Comparison of ENCODE assay signal across 1 cellular context in genomic region chr6:3175742-3176321, GRCh38.
TF ChIP-seq lines count a peak whose summit lies in the region.

No MANE protein-coding gene starts in this region.

TF ChIP-seq in GM23338, 12 proteins besides CTCF, POLR2A, EP300 and RAD21 (continued from another document):
- TF ChIP-seq, protein P1, sequence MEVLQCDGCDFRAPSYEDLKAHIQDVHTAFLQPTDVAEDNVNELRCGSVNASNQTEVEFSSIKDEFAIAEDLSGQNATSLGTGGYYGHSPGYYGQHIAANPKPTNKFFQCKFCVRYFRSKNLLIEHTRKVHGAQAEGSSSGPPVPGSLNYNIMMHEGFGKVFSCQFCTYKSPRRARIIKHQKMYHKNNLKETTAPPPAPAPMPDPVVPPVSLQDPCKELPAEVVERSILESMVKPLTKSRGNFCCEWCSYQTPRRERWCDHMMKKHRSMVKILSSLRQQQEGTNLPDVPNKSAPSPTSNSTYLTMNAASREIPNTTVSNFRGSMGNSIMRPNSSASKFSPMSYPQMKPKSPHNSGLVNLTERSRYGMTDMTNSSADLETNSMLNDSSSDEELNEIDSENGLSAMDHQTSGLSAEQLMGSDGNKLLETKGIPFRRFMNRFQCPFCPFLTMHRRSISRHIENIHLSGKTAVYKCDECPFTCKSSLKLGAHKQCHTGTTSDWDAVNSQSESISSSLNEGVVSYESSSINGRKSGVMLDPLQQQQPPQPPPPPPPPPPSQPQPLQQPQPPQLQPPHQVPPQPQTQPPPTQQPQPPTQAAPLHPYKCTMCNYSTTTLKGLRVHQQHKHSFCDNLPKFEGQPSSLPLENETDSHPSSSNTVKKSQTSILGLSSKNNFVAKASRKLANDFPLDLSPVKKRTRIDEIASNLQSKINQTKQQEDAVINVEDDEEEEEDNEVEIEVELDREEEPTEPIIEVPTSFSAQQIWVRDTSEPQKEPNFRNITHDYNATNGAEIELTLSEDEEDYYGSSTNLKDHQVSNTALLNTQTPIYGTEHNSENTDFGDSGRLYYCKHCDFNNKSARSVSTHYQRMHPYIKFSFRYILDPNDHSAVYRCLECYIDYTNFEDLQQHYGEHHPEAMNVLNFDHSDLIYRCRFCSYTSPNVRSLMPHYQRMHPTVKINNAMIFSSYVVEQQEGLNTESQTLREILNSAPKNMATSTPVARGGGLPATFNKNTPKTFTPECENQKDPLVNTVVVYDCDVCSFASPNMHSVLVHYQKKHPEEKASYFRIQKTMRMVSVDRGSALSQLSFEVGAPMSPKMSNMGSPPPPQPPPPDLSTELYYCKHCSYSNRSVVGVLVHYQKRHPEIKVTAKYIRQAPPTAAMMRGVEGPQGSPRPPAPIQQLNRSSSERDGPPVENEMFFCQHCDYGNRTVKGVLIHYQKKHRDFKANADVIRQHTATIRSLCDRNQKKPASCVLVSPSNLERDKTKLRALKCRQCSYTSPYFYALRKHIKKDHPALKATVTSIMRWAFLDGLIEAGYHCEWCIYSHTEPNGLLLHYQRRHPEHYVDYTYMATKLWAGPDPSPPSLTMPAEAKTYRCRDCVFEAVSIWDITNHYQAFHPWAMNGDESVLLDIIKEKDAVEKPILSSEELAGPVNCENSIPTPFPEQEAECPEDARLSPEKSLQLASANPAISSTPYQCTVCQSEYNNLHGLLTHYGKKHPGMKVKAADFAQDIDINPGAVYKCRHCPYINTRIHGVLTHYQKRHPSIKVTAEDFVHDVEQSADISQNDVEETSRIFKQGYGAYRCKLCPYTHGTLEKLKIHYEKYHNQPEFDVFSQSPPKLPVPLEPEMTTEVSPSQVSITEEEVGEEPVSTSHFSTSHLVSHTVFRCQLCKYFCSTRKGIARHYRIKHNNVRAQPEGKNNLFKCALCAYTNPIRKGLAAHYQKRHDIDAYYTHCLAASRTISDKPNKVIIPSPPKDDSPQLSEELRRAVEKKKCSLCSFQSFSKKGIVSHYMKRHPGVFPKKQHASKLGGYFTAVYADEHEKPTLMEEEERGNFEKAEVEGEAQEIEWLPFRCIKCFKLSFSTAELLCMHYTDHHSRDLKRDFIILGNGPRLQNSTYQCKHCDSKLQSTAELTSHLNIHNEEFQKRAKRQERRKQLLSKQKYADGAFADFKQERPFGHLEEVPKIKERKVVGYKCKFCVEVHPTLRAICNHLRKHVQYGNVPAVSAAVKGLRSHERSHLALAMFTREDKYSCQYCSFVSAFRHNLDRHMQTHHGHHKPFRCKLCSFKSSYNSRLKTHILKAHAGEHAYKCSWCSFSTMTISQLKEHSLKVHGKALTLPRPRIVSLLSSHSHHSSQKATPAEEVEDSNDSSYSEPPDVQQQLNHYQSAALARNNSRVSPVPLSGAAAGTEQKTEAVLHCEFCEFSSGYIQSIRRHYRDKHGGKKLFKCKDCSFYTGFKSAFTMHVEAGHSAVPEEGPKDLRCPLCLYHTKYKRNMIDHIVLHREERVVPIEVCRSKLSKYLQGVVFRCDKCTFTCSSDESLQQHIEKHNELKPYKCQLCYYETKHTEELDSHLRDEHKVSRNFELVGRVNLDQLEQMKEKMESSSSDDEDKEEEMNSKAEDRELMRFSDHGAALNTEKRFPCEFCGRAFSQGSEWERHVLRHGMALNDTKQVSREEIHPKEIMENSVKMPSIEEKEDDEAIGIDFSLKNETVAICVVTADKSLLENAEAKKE (CRISPR knock-in tag; IDR thresholded peaks at IDR 0.05) = no peak
- TF ChIP-seq ZNF114 (CRISPR knock-in tag; IDR thresholded peaks at IDR 0.05) = no peak
